ENCODE assay signal across 2 cellular contexts in genomic region chr1:66481215-66481614, GRCh38. TPM values are rescaled to one million over a fixed set of nuclear protein-coding genes. Genes with fewer than 3 reads are reported as not detected.
"Had no signal": no experiment of that assay in that cellular context is flagged by ENCODE, and none has a peak within 500 bp of the region (broad histone marks: within the 10 kb centered on the region; RNA-seq: fewer than 3 reads in every experiment).

No MANE protein-coding gene starts in this region.

RNA-seq across cellular contexts. Expression of gene SGIP1, which starts 52.7 kb away (rescaled TPM):
- total RNA-seq: activated naive CD4-positive, alpha-beta T cell treated with anti-CD3 and anti-CD28 coated beads, Interleukin-2, amount 50 U/mL, for 72 hours; natural killer cell treated with Interleukin-12 subunit alpha and Interleukin-12 subunit beta and Interleukin-15 and Interleukin-18, amount 100 ng/mL, for 72 hours had no signal
